In the genomic region with DNA sequence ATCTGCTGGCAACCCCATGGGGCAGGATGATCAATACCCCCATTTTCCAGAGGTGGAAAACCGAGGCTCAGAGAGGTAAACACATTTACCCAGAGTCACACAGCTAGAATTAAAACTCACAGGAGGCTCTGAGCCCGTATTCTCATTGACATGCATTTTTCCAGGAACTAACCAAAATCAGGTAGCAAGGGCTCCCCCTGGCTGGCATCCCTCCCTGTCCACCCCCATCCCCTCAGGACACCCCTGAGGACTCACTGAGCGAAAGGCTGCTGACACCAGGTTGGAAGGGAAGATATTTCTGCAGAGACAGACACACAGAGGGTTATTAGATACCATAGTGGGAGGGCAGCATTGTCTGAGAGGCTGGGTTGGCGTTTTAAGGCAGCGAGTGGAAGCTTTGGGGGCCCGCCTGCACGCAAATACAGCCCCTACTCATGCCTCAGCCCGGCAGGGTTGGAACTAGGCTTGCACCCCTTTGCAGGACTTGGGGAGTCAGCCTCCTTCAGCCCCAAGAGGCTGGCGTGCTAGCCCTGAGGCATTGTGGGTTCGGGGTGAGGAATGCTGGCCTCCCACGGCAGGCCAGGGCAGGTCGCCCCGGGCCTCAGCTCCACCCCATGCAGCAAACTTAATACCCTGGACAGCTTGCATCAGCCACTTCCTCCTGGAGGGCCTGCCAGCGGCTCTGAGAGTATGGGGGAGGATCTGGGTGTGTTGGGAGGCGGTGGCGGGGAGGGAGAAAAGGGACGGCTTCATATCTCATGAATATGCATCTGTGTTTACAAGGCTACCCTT, we compare ENCODE assay signal across 8 cellular contexts. TPM values are rescaled to one million over a fixed set of nuclear protein-coding genes. Genes with fewer than 3 reads are reported as not detected.
A peak's percentile ranks its signal among the peaks of the same experiment; 100 is the strongest.
DNase-seq lines count a peak whose midpoint lies in the region; TF ChIP-seq lines count a peak whose summit lies in the region.

No MANE protein-coding gene starts in this region.

- H3K9me3 ChIP-seq in SK-N-MC (ENCODE audit: low read depth, low read length) (no peaks in the 10 kb centered on the region), adrenal gland (replicated peaks in 1 of 3) (no peaks in the 10 kb centered on the region)

- TF ChIP-seq POLR2A in adrenal gland (IDR thresholded peaks at IDR 0.05): no peak

- 48 to 64% (median 52%) methylated on average over 10 to 17 of the region's 17 CpGs for WGBS in adrenal gland, 4 donors

- intact Hi-C loops in adrenal gland (cut with DNase I): no loop called here

- H3K36me3 ChIP-seq in SK-N-MC (ENCODE audit: insufficient read depth, low read length) (peaks cover 65% of the 10 kb centered on the region), adrenal gland (replicated peaks in 1 of 2) (peaks cover 0 to 23% of the 10 kb centered on the region in 2 donors)

- peak overlapping the region; percentile 91 for H3K9ac ChIP-seq in SK-N-MC (ENCODE audit: insufficient read length)

- H3K27me3 ChIP-seq in adrenal gland: peaks cover 4% of the 10 kb centered on the region

- H3K4me1 ChIP-seq in adrenal gland (replicated peaks in 1 of 2): peaks cover 0 to 19% of the 10 kb centered on the region in 2 donors

- peak overlapping the region; percentile 89 for H3K4me3 ChIP-seq in Jurkat, Clone E6-1 (ENCODE audit: low read length)
- peak overlapping the region; percentile 97 for H3K4me3 ChIP-seq in SK-N-MC
- H3K4me3 ChIP-seq in adrenal gland: peak overlapping the region in 1 of 4 donors; percentile 29
- peak overlapping the region; percentile 46 for H3K4me3 ChIP-seq in iPS-11a (ENCODE audit: low read depth, low read length)

- peak; percentile 75 for DNase-seq in A172 (ENCODE audit: low spot score)
- DNase-seq in Jurkat, Clone E6-1 (ENCODE audit: low read depth, low spot score): peak; percentile 67
- peak; percentile 78 for DNase-seq in SK-N-MC (ENCODE audit: low read depth, low spot score)
- DNase-seq in adrenal gland: peak in 6 of 7 donors; percentile 26 to 70 (median 63)
- peak; percentile 35 to 63 for DNase-seq in stimulated activated CD4-positive, alpha-beta T cell treated with anti-CD3 and anti-CD28 coated beads, Interleukin-12 subunit alpha, Interleukin-12 subunit beta, amount 100 ng/mL, for 24 hours (ENCODE audit: low read depth in 2 of 2)
- no peak for DNase-seq in superior temporal gyrus (ENCODE audit: extremely low spot score)

- TF ChIP-seq CTCF in GM12874 (IDR thresholded peaks at IDR 0.05; ENCODE audit: insufficient read depth, low read depth, low read length) (0 out of 2 replicates have a peak, but pooled peaks have one; percentile 19), adrenal gland (IDR thresholded peaks at IDR 0.05) (no peak)

- H3K27ac ChIP-seq in SK-N-MC: peak overlapping the region; percentile 95
- H3K27ac ChIP-seq in adrenal gland: peak overlapping the region in 2 of 5 donors; percentile 47 to 89

RNA-seq across cellular contexts. Expression of a gene that starts 3.9 kb away (rescaled TPM):
- 57.2 and 58.7 TPM in 2 replicates for total RNA-seq in A172 (2014; rRNA removed; shearing (Covaris generic))
- polyA plus RNA-seq in Jurkat, Clone E6-1 (2012; ENCODE audit: insufficient read depth, insufficient read length): 89.8 TPM
- total RNA-seq in adrenal gland: 10 to 100 TPM; 16.6 to 56.9 (median 34.2) TPM
- polyA plus RNA-seq in adrenal gland: 10 to 100 TPM; 13.3 to 32.3 (median 14.7) TPM

RNA-seq across cellular contexts. Expression of a gene that starts 38.2 kb away (rescaled TPM):
- total RNA-seq in A172 (2014; rRNA removed; shearing (Covaris generic)): 35.5 and 47.9 TPM in 2 replicates
- 39.4 TPM for polyA plus RNA-seq in Jurkat, Clone E6-1 (2012; ENCODE audit: insufficient read depth, insufficient read length)
- total RNA-seq in adrenal gland: 10 to 100 TPM; 46.6 to 85.7 (median 66.8) TPM
- 10 to 100 TPM; 22.3 to 92.8 (median 65.3) TPM for polyA plus RNA-seq in adrenal gland

RNA-seq across cellular contexts. Expression of a gene that starts 38.6 kb away (rescaled TPM):
- 6.4 and 14.2 TPM in 2 replicates for total RNA-seq in A172 (2014; rRNA removed; shearing (Covaris generic))
- polyA plus RNA-seq in Jurkat, Clone E6-1 (2012; ENCODE audit: insufficient read depth, insufficient read length): 9.9 TPM
- total RNA-seq in adrenal gland: 10 to 100 TPM in 7 of 8 donors, 1 to 10 TPM in 1; 9.6 to 31.2 (median 16.7) TPM
- polyA plus RNA-seq in adrenal gland: 10 to 100 TPM in 2 of 3 donors, 1 to 10 TPM in 1; 5.5 to 19.1 (median 13.6) TPM
